In the genomic region with DNA sequence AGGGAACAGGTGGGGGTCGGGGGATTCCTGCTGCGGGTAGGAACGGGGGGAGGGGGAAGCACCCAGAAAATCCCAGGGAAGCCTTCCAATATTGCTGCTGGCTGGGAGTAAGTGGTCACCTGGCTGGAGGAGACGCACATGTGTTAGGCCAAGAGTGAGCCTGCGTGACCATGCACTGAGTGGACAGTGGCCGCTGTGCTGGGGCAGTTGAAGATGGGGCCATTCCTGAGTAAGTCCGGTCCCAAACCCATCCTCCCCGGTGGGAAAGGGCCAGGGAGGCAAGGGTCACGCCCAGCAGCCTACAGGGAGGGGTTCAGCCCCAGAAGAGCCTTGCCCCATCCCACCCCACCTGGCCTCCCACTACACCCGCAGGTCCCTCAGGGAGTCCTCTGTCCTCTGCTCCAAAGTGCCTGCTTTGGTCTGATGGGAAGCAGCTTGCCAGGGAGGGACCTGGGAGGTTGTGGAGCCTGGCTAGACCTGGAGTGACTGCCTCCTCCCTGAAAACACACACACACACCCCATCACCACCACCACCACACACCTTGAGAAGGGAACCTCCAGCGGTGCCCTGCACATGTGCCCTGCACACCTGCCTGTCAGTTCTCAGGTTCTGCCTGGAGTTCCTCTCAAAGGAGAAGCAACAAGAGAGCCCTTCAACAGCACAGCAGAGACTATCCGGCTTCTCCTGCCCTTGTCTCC, we compare ENCODE assay signal across 1 cellular context.
TF ChIP-seq lines count a peak whose summit lies in the region.

No MANE protein-coding gene starts in this region.

TF ChIP-seq in HEK293, 187 proteins besides CTCF, POLR2A, EP300 and RAD21 (continued from another document):
- no peak for TF ChIP-seq ZNF350 (tag by site-specific recombination; IDR thresholded peaks at IDR 0.05)
- no peak for TF ChIP-seq SALL2 (tag by site-specific recombination; IDR thresholded peaks at IDR 0.05; ENCODE audit: borderline replicate concordance)
- TF ChIP-seq, protein P1, sequence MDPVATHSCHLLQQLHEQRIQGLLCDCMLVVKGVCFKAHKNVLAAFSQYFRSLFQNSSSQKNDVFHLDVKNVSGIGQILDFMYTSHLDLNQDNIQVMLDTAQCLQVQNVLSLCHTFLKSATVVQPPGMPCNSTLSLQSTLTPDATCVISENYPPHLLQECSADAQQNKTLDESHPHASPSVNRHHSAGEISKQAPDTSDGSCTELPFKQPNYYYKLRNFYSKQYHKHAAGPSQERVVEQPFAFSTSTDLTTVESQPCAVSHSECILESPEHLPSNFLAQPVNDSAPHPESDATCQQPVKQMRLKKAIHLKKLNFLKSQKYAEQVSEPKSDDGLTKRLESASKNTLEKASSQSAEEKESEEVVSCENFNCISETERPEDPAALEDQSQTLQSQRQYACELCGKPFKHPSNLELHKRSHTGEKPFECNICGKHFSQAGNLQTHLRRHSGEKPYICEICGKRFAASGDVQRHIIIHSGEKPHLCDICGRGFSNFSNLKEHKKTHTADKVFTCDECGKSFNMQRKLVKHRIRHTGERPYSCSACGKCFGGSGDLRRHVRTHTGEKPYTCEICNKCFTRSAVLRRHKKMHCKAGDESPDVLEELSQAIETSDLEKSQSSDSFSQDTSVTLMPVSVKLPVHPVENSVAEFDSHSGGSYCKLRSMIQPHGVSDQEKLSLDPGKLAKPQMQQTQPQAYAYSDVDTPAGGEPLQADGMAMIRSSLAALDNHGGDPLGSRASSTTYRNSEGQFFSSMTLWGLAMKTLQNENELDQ (tag by site-specific recombination; IDR thresholded peaks at IDR 0.05; ENCODE audit: low read depth), result no peak
- TF ChIP-seq ZNF600 (tag by site-specific recombination; IDR thresholded peaks at IDR 0.05), result peak; percentile 18; the same call in 1 of the 2 replicates
- no peak for TF ChIP-seq MZF1 (tag by site-specific recombination; IDR thresholded peaks at IDR 0.05; ENCODE audit: borderline replicate concordance)
- no peak for TF ChIP-seq ZNF596 (tag by site-specific recombination; IDR thresholded peaks at IDR 0.05)
- TF ChIP-seq ZNF138 (tag by site-specific recombination; IDR thresholded peaks at IDR 0.05; ENCODE audit: borderline replicate concordance), result no peak
- no peak for TF ChIP-seq KLF16 (tag by site-specific recombination; IDR thresholded peaks at IDR 0.05)
- TF ChIP-seq ZNF426 (tag by site-specific recombination; IDR thresholded peaks at IDR 0.05), result no peak
